10 cellular contexts compared by ENCODE assay signal in the genomic region with DNA sequence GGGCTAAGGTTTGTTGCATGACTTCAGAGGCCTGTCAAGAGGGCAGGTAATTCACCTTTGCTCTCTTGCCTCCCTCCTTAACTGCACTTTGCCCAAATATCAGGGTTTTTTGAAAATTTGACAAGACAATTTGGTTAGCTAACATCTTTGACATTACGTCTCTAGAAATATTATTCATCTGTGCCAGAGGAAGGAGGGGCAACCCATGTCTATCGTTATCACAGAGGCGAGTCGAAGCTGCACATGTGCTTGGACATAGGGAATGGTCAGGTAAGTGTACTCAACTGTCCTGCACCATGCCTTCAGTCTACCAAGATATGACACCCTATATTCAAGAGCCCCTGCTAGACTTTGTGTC. TPM values are rescaled to one million over a fixed set of nuclear protein-coding genes. Genes with fewer than 3 reads are reported as not detected.
DNase-seq lines count a peak whose midpoint lies in the region; ATAC-seq and TF ChIP-seq lines count a peak whose summit lies in the region.
"Had no signal": no experiment of that assay in that cellular context is flagged by ENCODE, and none has a peak within 500 bp of the region (broad histone marks: within the 10 kb centered on the region; RNA-seq: fewer than 3 reads in every experiment).

No MANE protein-coding gene starts in this region.

- peaks cover 18% of the 10 kb centered on the region for H3K79me2 ChIP-seq in fibroblast of lung (ENCODE audit: control insufficient read depth, insufficient read depth, low read length)
- H3K79me2 ChIP-seq: parathyroid adenoma had no signal

- no peak for ATAC-seq in HG02970 (IDR thresholded peaks at IDR 0.05; ENCODE audit: low FRiP score, unreplicated experiment)

- POLR2A ChIA-PET in activated CD4-positive, alpha-beta memory T cell treated with anti-CD3 and anti-CD28 coated beads for 36 hours (lab: Charles Lee): interaction anchor here (2.0 kb wide), 1 partner anchor 50 kb away, joined by 9 read pairs; a partner anchor contains a TSS

- peaks cover 13% of the 10 kb centered on the region for H3K36me3 Mint-ChIP-seq in T-helper 2 cell treated with Interferon-gamma antibody and Interleukin-4, amounts not matched to agents 5 μg/mL and 100 μg/mL, for 36 hours (ENCODE audit: low read depth)
- H3K36me3 Mint-ChIP-seq in activated CD4-positive, alpha-beta memory T cell treated with anti-CD3 and anti-CD28 coated beads for 36 hours: peaks cover 30% of the 10 kb centered on the region

- H4K20me1 ChIP-seq in fibroblast of lung (ENCODE audit: control insufficient read depth, extremely low read depth, insufficient read depth, low read length): no peaks in the 10 kb centered on the region

- H3K4me3 ChIP-seq in fibroblast of lung (replicated peaks in 1 of 4; ENCODE audit: control extremely low read depth in 1 of 4, insufficient read depth in 1 of 4, low read depth in 3 of 4, low read length in 4 of 4) (peak overlapping the region in 1 of 4 experiments; percentile 40), stomach smooth muscle (ENCODE audit: low read length in 2 of 2) (peak overlapping the region in 1 of 2 donors; percentile 57)

- CTCF ChIA-PET in activated CD4-positive, alpha-beta memory T cell treated with anti-CD3 and anti-CD28 coated beads for 36 hours (lab: Charles Lee): interaction anchor here (1.0 to 5.1 kb wide), 13 partner anchors 10 to 232 kb away, joined by 3 to 62 read pairs (median 6); a partner anchor contains a TSS

- H3K27me3 ChIP-seq in fibroblast of lung (ENCODE audit: control insufficient read depth, insufficient read depth, low read length) (no peaks in the 10 kb centered on the region), stomach smooth muscle (ENCODE audit: control insufficient read depth in 1 of 2, insufficient read depth in 2 of 2, low read length in 2 of 2) (no peaks in the 10 kb centered on the region)

- intact Hi-C loops in activated CD4-positive, alpha-beta memory T cell treated with anti-CD3 and anti-CD28 coated beads for 36 hours (cut with micrococcal nuclease): loop anchor here (1.0 to 5.0 kb wide), 7 partner anchors 45 to 593 kb away; no protein-coding TSS in a partner anchor

- peaks cover 13% of the 10 kb centered on the region for H3K4me1 ChIP-seq in fibroblast of lung (ENCODE audit: control insufficient read depth, extremely low read depth, insufficient read depth, low read length)
- H3K4me1 ChIP-seq in stomach smooth muscle (ENCODE audit: control insufficient read depth, insufficient read depth, low read length): peaks cover 44% of the 10 kb centered on the region

- peaks cover 9% of the 10 kb centered on the region for H3K27me3 Mint-ChIP-seq in T-helper 2 cell treated with Interferon-gamma antibody and Interleukin-4, amounts not matched to agents 5 μg/mL and 100 μg/mL, for 36 hours (ENCODE audit: low read depth)
- no peaks in the 10 kb centered on the region for H3K27me3 Mint-ChIP-seq in activated CD4-positive, alpha-beta memory T cell treated with anti-CD3 and anti-CD28 coated beads for 36 hours

- no peaks in the 10 kb centered on the region for H3K36me3 ChIP-seq in fibroblast of lung (ENCODE audit: control insufficient read depth, insufficient read depth, low read length)
- peaks cover 7 to 12% of the 10 kb centered on the region in 2 donors for H3K36me3 ChIP-seq in stomach smooth muscle (ENCODE audit: control insufficient read depth in 2 of 2, insufficient read depth in 2 of 2, low read length in 2 of 2)

- peak overlapping the region; percentile 73 for H3K4me3 Mint-ChIP-seq in T-helper 2 cell treated with Interferon-gamma antibody and Interleukin-4, amounts not matched to agents 5 μg/mL and 100 μg/mL, for 36 hours
- H3K4me3 Mint-ChIP-seq in activated CD4-positive, alpha-beta memory T cell treated with anti-CD3 and anti-CD28 coated beads for 36 hours: no peak overlapping the region

- TF ChIP-seq CTCF in fibroblast of lung (conservative IDR thresholded peaks at IDR 0.05 in 1 of 2, IDR thresholded peaks at IDR 0.05 in 1 of 2; ENCODE audit: low read depth in 1 of 2, low read length in 2 of 2): no peak

- H3K27ac ChIP-seq in fibroblast of lung (ENCODE audit: insufficient read depth, low read length) (no peak overlapping the region), stomach smooth muscle (ENCODE audit: low read length) (peak overlapping the region; percentile 70)

- no peaks in the 10 kb centered on the region for H3K9me3 Mint-ChIP-seq in T-helper 2 cell treated with Interferon-gamma antibody and Interleukin-4, amounts not matched to agents 5 μg/mL and 100 μg/mL, for 36 hours
- H3K9me3 Mint-ChIP-seq in activated CD4-positive, alpha-beta memory T cell treated with anti-CD3 and anti-CD28 coated beads for 36 hours: no peaks in the 10 kb centered on the region

- peak overlapping the region; percentile 80 for H3K27ac Mint-ChIP-seq in T-helper 2 cell treated with Interferon-gamma antibody and Interleukin-4, amounts not matched to agents 5 μg/mL and 100 μg/mL, for 36 hours
- peak overlapping the region; percentile 77 for H3K27ac Mint-ChIP-seq in activated CD4-positive, alpha-beta memory T cell treated with anti-CD3 and anti-CD28 coated beads for 36 hours

- no peak overlapping the region for H3K9ac ChIP-seq in fibroblast of lung (ENCODE audit: insufficient read depth, low read length)
- H3K9ac ChIP-seq in stomach smooth muscle (ENCODE audit: low read length in 2 of 2): peak overlapping the region in 1 of 2 donors; percentile 1
- H3K9ac ChIP-seq: parathyroid adenoma had no signal

- H3K9me3 ChIP-seq in fibroblast of lung (ENCODE audit: control insufficient read depth, insufficient read depth, low read depth, low read length) (no peaks in the 10 kb centered on the region), stomach smooth muscle (ENCODE audit: control insufficient read depth in 2 of 2, low read length in 2 of 2) (no peaks in the 10 kb centered on the region)

- H3K4me1 Mint-ChIP-seq in T-helper 2 cell treated with Interferon-gamma antibody and Interleukin-4, amounts not matched to agents 5 μg/mL and 100 μg/mL, for 36 hours (ENCODE audit: low read depth): peaks cover 26% of the 10 kb centered on the region
- peaks cover 27% of the 10 kb centered on the region for H3K4me1 Mint-ChIP-seq in activated CD4-positive, alpha-beta memory T cell treated with anti-CD3 and anti-CD28 coated beads for 36 hours (ENCODE audit: low read depth)

- H2AFZ ChIP-seq in fibroblast of lung (ENCODE audit: low read length): no peak overlapping the region
- H2AFZ ChIP-seq: parathyroid adenoma had no signal

- DNase-seq in T-helper 2 cell treated with Interferon-gamma antibody and Interleukin-4, amounts not matched to agents 5 μg/mL and 100 μg/mL, for 36 hours (ENCODE audit: low spot score): no peak
- no peak for DNase-seq in T-helper 2 cell
- no peak for DNase-seq in activated CD4-positive, alpha-beta memory T cell treated with anti-CD3 and anti-CD28 coated beads for 36 hours
- DNase-seq in fibroblast of lung (ENCODE audit: low read depth in 2 of 2): no peak
- no peak for DNase-seq in activated effector memory CD4-positive, alpha-beta T cell treated with Interleukin-2 at 50 U/mL for 16 hours
- DNase-seq in iPS-NIHi7 (ENCODE audit: extremely low spot score): no peak

- H3K4me2 ChIP-seq in fibroblast of lung (ENCODE audit: extremely low read depth, insufficient read depth, low read length): peak overlapping the region; percentile 61

RNA-seq across cellular contexts. Expression of a gene that starts 3.7 kb away (rescaled TPM):
- total RNA-seq in activated CD4-positive, alpha-beta memory T cell treated with anti-CD3 and anti-CD28 coated beads for 36 hours: 10 to 100 TPM; 37.9 to 39.9 TPM
- 35.4 and 63.7 TPM in 2 replicates for total RNA-seq in fibroblast of lung
- 42.2 and 50.8 TPM in 2 replicates for polyA plus RNA-seq in fibroblast of lung
- 35.0 and 46.1 TPM in 2 replicates for polyA plus RNA-seq in fibroblast of lung (2012)
- 13.2 and 13.7 TPM in 2 replicates for polyA minus RNA-seq in fibroblast of lung (ENCODE audit: low replicate concordance)

RNA-seq across cellular contexts. Expression of a gene that starts 18.1 kb away (rescaled TPM):
- total RNA-seq in activated CD4-positive, alpha-beta memory T cell treated with anti-CD3 and anti-CD28 coated beads for 36 hours: not detected
- total RNA-seq in fibroblast of lung: not detected in 2 replicates
- not detected in 2 replicates for polyA plus RNA-seq in fibroblast of lung
- not detected in 2 replicates for polyA plus RNA-seq in fibroblast of lung (2012)
- polyA minus RNA-seq in fibroblast of lung (ENCODE audit: low replicate concordance): not detected in 2 replicates
- total RNA-seq: A673 had no signal

RNA-seq across cellular contexts. Expression of a gene that starts 28.2 kb away (rescaled TPM):
- not detected for total RNA-seq in activated CD4-positive, alpha-beta memory T cell treated with anti-CD3 and anti-CD28 coated beads for 36 hours
- total RNA-seq in fibroblast of lung: not detected in 2 replicates
- not detected in 2 replicates for polyA plus RNA-seq in fibroblast of lung
- not detected in 2 replicates for polyA plus RNA-seq in fibroblast of lung (2012)
- not detected in 2 replicates for polyA minus RNA-seq in fibroblast of lung (ENCODE audit: low replicate concordance)
- total RNA-seq: A673 had no signal

RNA-seq across cellular contexts. Expression of a gene that starts 49.6 kb away (rescaled TPM):
- 10 to 100 TPM; 17.5 to 19.1 TPM for total RNA-seq in activated CD4-positive, alpha-beta memory T cell treated with anti-CD3 and anti-CD28 coated beads for 36 hours
- 36.2 and 51.0 TPM in 2 replicates for total RNA-seq in fibroblast of lung
- 59.0 and 61.6 TPM in 2 replicates for polyA plus RNA-seq in fibroblast of lung
- 48.8 and 52.2 TPM in 2 replicates for polyA plus RNA-seq in fibroblast of lung (2012)
- polyA minus RNA-seq in fibroblast of lung (ENCODE audit: low replicate concordance): 8.9 and 10.1 TPM in 2 replicates
